ENCODE assay signal across 8 cellular contexts in genomic region chr2:144210076-144210475, GRCh38.
"Had no signal": no experiment of that assay in that cellular context is flagged by ENCODE, and none has a peak within 500 bp of the region (broad histone marks: within the 10 kb centered on the region; RNA-seq: fewer than 3 reads in every experiment).

No MANE protein-coding gene starts in this region.

- H3K27ac Mint-ChIP-seq: GM23338, H9, IgD-negative memory B cell had no signal

- H3K4me3 Mint-ChIP-seq: GM23338, H9, IgD-negative memory B cell had no signal

- H3K9me3 Mint-ChIP-seq: GM23338, H9, IgD-negative memory B cell had no signal

- DNase-seq: H9, HCEC 1CT, KBM-7 had no signal

- ATAC-seq: GM23338 had no signal

- H3K4me3 ChIP-seq: GM23338 had no signal

- H3K4me2 ChIP-seq: GM23338 had no signal

- H2AFZ ChIP-seq: GM23338 had no signal

- FAIRE-seq: H1, H54, HTR-8/SVneo had no signal
